In the genomic region with DNA sequence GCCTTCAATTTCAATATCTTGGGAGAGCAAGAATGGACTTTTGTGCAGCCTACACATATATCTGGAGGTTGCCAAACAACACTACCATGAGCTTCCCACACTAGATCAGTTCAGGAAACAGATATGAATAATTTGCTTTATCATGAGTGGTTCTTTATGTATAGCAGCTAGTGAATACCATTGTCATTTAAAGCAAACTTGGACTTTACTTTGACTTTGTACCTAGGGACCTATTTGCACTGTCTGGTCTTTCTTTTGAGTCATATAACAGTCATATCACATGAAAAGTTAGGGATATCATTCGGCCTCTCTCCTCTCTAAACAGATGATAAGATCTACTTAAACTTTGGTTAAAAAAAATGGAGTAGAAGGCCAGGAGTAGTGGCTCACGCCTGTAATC, we compare ENCODE assay signal across 18 cellular contexts. TPM values are rescaled to one million over a fixed set of nuclear protein-coding genes. Genes with fewer than 3 reads are reported as not detected.
DNase-seq lines count a peak whose midpoint lies in the region; ATAC-seq, FAIRE-seq and TF ChIP-seq lines count a peak whose summit lies in the region.
"Had no signal": no experiment of that assay in that cellular context is flagged by ENCODE, and none has a peak within 500 bp of the region (broad histone marks: within the 10 kb centered on the region; RNA-seq: fewer than 3 reads in every experiment).

No MANE protein-coding gene starts in this region.

- H3K4me3 ChIP-seq in A549 = no peak overlapping the region
- no peak overlapping the region for H3K4me3 ChIP-seq in CD4-positive, CD25-positive, alpha-beta regulatory T cell (ENCODE audit: low read depth, low read length)
- H3K4me3 ChIP-seq: BLaER1, GM23248 had no signal

- H3K36me3 Mint-ChIP-seq in CD4-positive, CD25-positive, alpha-beta regulatory T cell = no peaks in the 10 kb centered on the region

- H3K9me3 ChIP-seq in A549 = no peaks in the 10 kb centered on the region
- H3K9me3 ChIP-seq in CD4-positive, CD25-positive, alpha-beta regulatory T cell (ENCODE audit: control insufficient read depth in 2 of 2, low read length in 2 of 2) = no peaks in the 10 kb centered on the region
- H3K9me3 ChIP-seq: BLaER1 had no signal

- no peak for TF ChIP-seq POLR2A in A549 (IDR thresholded peaks at IDR 0.05; ENCODE audit: low read length)

- TF ChIP-seq RAD21 in A549 (conservative IDR thresholded peaks at IDR 0.05 in 1 of 2, IDR thresholded peaks at IDR 0.05 in 1 of 2) = no peak

- no peak for TF ChIP-seq EP300 in A549 (IDR thresholded peaks at IDR 0.05)

- DNase-seq in A549 (ENCODE audit: low read depth in 1 of 2, low spot score in 1 of 2) = no peak
- no peak for DNase-seq in CD4-positive, CD25-positive, alpha-beta regulatory T cell
- DNase-seq in OCI-M1 (lab: John Stamatoyannopoulos, UW) = peak; percentile 3
- no peak for DNase-seq in left colon
- no peak for DNase-seq in stimulated activated CD4-positive, alpha-beta T cell treated with anti-CD3 and anti-CD28 coated beads, Interleukin-1b, Interleukin-23, amount 100 ng/mL, for 48 hours
- DNase-seq in activated effector memory CD4-positive, alpha-beta T cell treated with anti-CD3 and anti-CD28 coated beads, Interleukin-2, amount 50 U/mL, for 16 hours = no peak
- DNase-seq: AML-193, DMS153, DMS79 treated with DMSO at 0.1 percent for 48 hours, EL, GM23248, IMR-90 had no signal

- no peaks in the 10 kb centered on the region for H3K27me3 ChIP-seq in CD4-positive, CD25-positive, alpha-beta regulatory T cell (ENCODE audit: control insufficient read depth, insufficient read depth, low read length)
- H3K27me3 ChIP-seq: BLaER1 had no signal

- intact Hi-C loops in left colon (cut with DNase I, micrococcal nuclease) = no loop called here

- POLR2A ChIA-PET in A549 (lab: Yijun Ruan, JAX) = no interaction called here

- ATAC-seq in A549 (no peak), left colon (peak; percentile 8), HG02798 (IDR thresholded peaks at IDR 0.05; ENCODE audit: poor library complexity, unreplicated experiment) (no peak)
- ATAC-seq in CD4-positive, CD25-positive, alpha-beta regulatory T cell (ENCODE audit: low read depth in 2 of 2) = no peak
- ATAC-seq: HCT116 had no signal

- H3K4me1 ChIP-seq in A549 = peaks cover 32% of the 10 kb centered on the region
- peaks cover 34% of the 10 kb centered on the region for H3K4me1 ChIP-seq in CD4-positive, CD25-positive, alpha-beta regulatory T cell (ENCODE audit: control insufficient read depth, insufficient read depth, low read length, poor library complexity, severe bottlenecking)

- CTCF ChIA-PET in A549 (lab: Yijun Ruan, JAX) = interaction anchor here (1.7 kb wide), 1 partner anchor 15 kb away, joined by 3 read pairs; no protein-coding TSS in a partner anchor

- 44% methylated on average over 2 of the region's 2 CpGs for WGBS in A549 (ENCODE audit: missing lambda C conversion rate)

- no peak for TF ChIP-seq CTCF in A549 (IDR thresholded peaks at IDR 0.05)

- H3K4me2 ChIP-seq in A549 = no peak overlapping the region
- H3K4me2 ChIP-seq: BLaER1 had no signal

- peaks cover 8% of the 10 kb centered on the region for H3K27me3 Mint-ChIP-seq in CD4-positive, CD25-positive, alpha-beta regulatory T cell

- H3K9me3 Mint-ChIP-seq in CD4-positive, CD25-positive, alpha-beta regulatory T cell = peaks cover 0 to 2% (median 0%) of the 10 kb centered on the region in 7 donors

- peak overlapping the region in 1 of 4 donors; percentile 32 for H3K4me3 Mint-ChIP-seq in CD4-positive, CD25-positive, alpha-beta regulatory T cell

- peak overlapping the region in 1 of 2 experiments; percentile 12; a peak in 1 of 6 replicates for H3K27ac ChIP-seq in A549
- H3K27ac ChIP-seq in CD4-positive, CD25-positive, alpha-beta regulatory T cell (ENCODE audit: insufficient read depth, low read length, poor library complexity, severe bottlenecking) = no peak overlapping the region
- H3K27ac ChIP-seq: BLaER1, GM23248 had no signal

- no peaks in the 10 kb centered on the region for H3K36me3 ChIP-seq in CD4-positive, CD25-positive, alpha-beta regulatory T cell (ENCODE audit: control insufficient read depth, insufficient read depth, low read length)
- H3K36me3 ChIP-seq: BLaER1 had no signal

- peak overlapping the region in 2 of 3 donors; percentile 43 to 80 for H3K27ac Mint-ChIP-seq in CD4-positive, CD25-positive, alpha-beta regulatory T cell

- peaks cover 17 to 61% (median 32%) of the 10 kb centered on the region in 4 donors for H3K4me1 Mint-ChIP-seq in CD4-positive, CD25-positive, alpha-beta regulatory T cell

- peak; percentile 46 for FAIRE-seq in A549 (lab: Jason Lieb, UNC)
- FAIRE-seq: G401.6, GM12891, H54 had no signal

TF ChIP-seq in A549, 52 proteins besides CTCF, POLR2A, EP300 and RAD21:
- TF ChIP-seq SMC3 (IDR thresholded peaks at IDR 0.05) (no peak), SREBF2 (IDR thresholded peaks at IDR 0.05) (no peak), HOXA7 (CRISPR knock-in tag; IDR thresholded peaks at IDR 0.05) (no peak), HOXB5 (CRISPR knock-in tag; IDR thresholded peaks at IDR 0.05) (no peak)
- TF ChIP-seq, protein P1, sequence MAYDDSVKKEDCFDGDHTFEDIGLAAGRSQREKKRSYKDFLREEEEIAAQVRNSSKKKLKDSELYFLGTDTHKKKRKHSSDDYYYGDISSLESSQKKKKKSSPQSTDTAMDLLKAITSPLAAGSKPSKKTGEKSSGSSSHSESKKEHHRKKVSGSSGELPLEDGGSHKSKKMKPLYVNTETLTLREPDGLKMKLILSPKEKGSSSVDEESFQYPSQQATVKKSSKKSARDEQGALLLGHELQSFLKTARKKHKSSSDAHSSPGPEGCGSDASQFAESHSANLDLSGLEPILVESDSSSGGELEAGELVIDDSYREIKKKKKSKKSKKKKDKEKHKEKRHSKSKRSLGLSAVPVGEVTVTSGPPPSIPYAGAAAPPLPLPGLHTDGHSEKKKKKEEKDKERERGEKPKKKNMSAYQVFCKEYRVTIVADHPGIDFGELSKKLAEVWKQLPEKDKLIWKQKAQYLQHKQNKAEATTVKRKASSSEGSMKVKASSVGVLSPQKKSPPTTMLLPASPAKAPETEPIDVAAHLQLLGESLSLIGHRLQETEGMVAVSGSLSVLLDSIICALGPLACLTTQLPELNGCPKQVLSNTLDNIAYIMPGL (CRISPR knock-in tag; IDR thresholded peaks at IDR 0.05; ENCODE audit: borderline replicate concordance) = no peak
TF ChIP-seq in A549: peak in this region for 0.

RNA-seq across cellular contexts. Expression of a gene that starts 5.5 kb away (rescaled TPM):
- polyA plus RNA-seq in A549 (2011; rRNA removed) (18.0 and 21.1 TPM in 2 replicates), A549 (2017; fragmentation: RNase III; extraction: RNeasy Plus Mini Kit Qiagen cat#74134 plus additional on column Dnase treatment) (14.3 to 15.1 TPM (median 14.6 TPM) in 3 replicates)
- polyA plus RNA-seq in A549 (2012; cell fraction: cytosol; rRNA removed) = 11.4 and 13.4 TPM in 2 replicates
- 14.9 and 18.8 TPM in 2 replicates for polyA plus RNA-seq in A549 (2012; cell fraction: nucleus; rRNA removed)
- polyA minus RNA-seq in A549 (2011; rRNA and poly(A)+ RNA removed) = 46.1 and 50.7 TPM in 2 replicates
- total RNA-seq in CD4-positive, CD25-positive, alpha-beta regulatory T cell = 23.4 TPM
- 10 to 100 TPM in 3 of 4 donors, 1 to 10 TPM in 1; 6.7 to 14.8 (median 12.5) TPM for polyA plus RNA-seq in CD4-positive, CD25-positive, alpha-beta regulatory T cell
- total RNA-seq in left colon = 10 to 100 TPM; 15.4 to 17.3 TPM
